Comparison of ENCODE assay signal across 2 cellular contexts in the genomic region with DNA sequence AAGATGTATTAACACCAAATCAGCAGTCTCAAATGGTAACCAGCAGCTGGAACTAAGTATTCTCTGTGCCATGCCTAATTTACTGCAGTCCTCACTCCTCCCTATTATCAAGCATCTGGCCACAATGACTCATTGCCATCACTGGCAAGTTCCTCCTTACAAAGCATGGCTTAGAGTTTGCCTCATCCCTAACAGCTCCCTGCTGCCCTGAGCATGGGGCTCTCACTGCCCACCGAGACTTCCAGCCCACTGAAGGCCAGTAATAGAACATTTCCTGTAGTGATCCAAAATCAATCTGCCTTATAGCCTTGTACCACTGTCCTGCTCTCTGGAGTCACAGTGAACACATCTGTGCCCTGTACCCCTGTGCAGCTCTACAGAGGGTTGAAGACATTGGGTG.
TF ChIP-seq lines count a peak whose summit lies in the region.

No MANE protein-coding gene starts in this region.

TF ChIP-seq in IMR-90, 13 proteins besides CTCF, POLR2A, EP300 and RAD21:
- TF ChIP-seq, protein P1, sequence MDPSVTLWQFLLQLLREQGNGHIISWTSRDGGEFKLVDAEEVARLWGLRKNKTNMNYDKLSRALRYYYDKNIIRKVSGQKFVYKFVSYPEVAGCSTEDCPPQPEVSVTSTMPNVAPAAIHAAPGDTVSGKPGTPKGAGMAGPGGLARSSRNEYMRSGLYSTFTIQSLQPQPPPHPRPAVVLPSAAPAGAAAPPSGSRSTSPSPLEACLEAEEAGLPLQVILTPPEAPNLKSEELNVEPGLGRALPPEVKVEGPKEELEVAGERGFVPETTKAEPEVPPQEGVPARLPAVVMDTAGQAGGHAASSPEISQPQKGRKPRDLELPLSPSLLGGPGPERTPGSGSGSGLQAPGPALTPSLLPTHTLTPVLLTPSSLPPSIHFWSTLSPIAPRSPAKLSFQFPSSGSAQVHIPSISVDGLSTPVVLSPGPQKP (IDR thresholded peaks at IDR 0.05; ENCODE audit: borderline replicate concordance, low read depth, low read length): no peak
- TF ChIP-seq MXI1 (IDR thresholded peaks at IDR 0.05; ENCODE audit: borderline replicate concordance, low read depth, low read length) (no peak), MAFK (IDR thresholded peaks at IDR 0.05; ENCODE audit: low read depth, low read length) (no peak), SMC3 (IDR thresholded peaks at IDR 0.05; ENCODE audit: low read depth, low read length) (no peak), RCOR1 (IDR thresholded peaks at IDR 0.05; ENCODE audit: insufficient replicate concordance, low read length) (no peak), CEBPB (IDR thresholded peaks at IDR 0.05; ENCODE audit: low read depth, low read length) (no peak), MAZ (IDR thresholded peaks at IDR 0.05; ENCODE audit: borderline replicate concordance, low read depth, low read length) (no peak), NFE2L2 (IDR thresholded peaks at IDR 0.05; ENCODE audit: low read depth, low read length) (no peak), BHLHE40 (IDR thresholded peaks at IDR 0.05; ENCODE audit: low read depth, low read length) (no peak), FOS (IDR thresholded peaks at IDR 0.05; ENCODE audit: low read depth, low read length) (no peak), RFX5 (IDR thresholded peaks at IDR 0.05; ENCODE audit: low read depth, low read length) (no peak), CHD1 (IDR thresholded peaks at IDR 0.05; ENCODE audit: low read depth, low read length) (no peak)
- TF ChIP-seq, protein P2, sequence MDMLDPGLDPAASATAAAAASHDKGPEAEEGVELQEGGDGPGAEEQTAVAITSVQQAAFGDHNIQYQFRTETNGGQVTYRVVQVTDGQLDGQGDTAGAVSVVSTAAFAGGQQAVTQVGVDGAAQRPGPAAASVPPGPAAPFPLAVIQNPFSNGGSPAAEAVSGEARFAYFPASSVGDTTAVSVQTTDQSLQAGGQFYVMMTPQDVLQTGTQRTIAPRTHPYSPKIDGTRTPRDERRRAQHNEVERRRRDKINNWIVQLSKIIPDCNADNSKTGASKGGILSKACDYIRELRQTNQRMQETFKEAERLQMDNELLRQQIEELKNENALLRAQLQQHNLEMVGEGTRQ (IDR thresholded peaks at IDR 0.05; ENCODE audit: low read depth, low read length): no peak

TF ChIP-seq in WTC11, 78 proteins besides CTCF, POLR2A, EP300 and RAD21 (continued from another document):
- TF ChIP-seq, protein P3, sequence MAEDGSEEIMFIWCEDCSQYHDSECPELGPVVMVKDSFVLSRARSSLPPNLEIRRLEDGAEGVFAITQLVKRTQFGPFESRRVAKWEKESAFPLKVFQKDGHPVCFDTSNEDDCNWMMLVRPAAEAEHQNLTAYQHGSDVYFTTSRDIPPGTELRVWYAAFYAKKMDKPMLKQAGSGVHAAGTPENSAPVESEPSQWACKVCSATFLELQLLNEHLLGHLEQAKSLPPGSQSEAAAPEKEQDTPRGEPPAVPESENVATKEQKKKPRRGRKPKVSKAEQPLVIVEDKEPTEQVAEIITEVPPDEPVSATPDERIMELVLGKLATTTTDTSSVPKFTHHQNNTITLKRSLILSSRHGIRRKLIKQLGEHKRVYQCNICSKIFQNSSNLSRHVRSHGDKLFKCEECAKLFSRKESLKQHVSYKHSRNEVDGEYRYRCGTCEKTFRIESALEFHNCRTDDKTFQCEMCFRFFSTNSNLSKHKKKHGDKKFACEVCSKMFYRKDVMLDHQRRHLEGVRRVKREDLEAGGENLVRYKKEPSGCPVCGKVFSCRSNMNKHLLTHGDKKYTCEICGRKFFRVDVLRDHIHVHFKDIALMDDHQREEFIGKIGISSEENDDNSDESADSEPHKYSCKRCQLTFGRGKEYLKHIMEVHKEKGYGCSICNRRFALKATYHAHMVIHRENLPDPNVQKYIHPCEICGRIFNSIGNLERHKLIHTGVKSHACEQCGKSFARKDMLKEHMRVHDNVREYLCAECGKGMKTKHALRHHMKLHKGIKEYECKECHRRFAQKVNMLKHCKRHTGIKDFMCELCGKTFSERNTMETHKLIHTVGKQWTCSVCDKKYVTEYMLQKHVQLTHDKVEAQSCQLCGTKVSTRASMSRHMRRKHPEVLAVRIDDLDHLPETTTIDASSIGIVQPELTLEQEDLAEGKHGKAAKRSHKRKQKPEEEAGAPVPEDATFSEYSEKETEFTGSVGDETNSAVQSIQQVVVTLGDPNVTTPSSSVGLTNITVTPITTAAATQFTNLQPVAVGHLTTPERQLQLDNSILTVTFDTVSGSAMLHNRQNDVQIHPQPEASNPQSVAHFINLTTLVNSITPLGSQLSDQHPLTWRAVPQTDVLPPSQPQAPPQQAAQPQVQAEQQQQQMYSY (CRISPR knock-in tag; IDR thresholded peaks at IDR 0.05): no peak
- no peak for TF ChIP-seq TEAD4 (CRISPR knock-in tag; IDR thresholded peaks at IDR 0.05)
- TF ChIP-seq GABPB1 (CRISPR knock-in tag; IDR thresholded peaks at IDR 0.05): no peak
- TF ChIP-seq, protein P4, sequence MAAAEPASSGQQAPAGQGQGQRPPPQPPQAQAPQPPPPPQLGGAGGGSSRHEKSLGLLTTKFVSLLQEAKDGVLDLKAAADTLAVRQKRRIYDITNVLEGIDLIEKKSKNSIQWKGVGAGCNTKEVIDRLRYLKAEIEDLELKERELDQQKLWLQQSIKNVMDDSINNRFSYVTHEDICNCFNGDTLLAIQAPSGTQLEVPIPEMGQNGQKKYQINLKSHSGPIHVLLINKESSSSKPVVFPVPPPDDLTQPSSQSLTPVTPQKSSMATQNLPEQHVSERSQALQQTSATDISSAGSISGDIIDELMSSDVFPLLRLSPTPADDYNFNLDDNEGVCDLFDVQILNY (CRISPR knock-in tag; IDR thresholded peaks at IDR 0.05): no peak
- TF ChIP-seq JAZF1 (CRISPR knock-in tag; IDR thresholded peaks at IDR 0.05): no peak
- TF ChIP-seq, protein P5, sequence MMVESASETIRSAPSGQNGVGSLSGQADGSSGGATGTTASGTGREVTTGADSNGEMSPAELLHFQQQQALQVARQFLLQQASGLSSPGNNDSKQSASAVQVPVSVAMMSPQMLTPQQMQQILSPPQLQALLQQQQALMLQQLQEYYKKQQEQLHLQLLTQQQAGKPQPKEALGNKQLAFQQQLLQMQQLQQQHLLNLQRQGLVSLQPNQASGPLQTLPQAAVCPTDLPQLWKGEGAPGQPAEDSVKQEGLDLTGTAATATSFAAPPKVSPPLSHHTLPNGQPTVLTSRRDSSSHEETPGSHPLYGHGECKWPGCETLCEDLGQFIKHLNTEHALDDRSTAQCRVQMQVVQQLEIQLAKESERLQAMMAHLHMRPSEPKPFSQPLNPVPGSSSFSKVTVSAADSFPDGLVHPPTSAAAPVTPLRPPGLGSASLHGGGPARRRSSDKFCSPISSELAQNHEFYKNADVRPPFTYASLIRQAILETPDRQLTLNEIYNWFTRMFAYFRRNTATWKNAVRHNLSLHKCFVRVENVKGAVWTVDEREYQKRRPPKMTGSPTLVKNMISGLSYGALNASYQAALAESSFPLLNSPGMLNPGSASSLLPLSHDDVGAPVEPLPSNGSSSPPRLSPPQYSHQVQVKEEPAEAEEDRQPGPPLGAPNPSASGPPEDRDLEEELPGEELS (CRISPR knock-in tag; IDR thresholded peaks at IDR 0.05): no peak
- TF ChIP-seq, protein P6, sequence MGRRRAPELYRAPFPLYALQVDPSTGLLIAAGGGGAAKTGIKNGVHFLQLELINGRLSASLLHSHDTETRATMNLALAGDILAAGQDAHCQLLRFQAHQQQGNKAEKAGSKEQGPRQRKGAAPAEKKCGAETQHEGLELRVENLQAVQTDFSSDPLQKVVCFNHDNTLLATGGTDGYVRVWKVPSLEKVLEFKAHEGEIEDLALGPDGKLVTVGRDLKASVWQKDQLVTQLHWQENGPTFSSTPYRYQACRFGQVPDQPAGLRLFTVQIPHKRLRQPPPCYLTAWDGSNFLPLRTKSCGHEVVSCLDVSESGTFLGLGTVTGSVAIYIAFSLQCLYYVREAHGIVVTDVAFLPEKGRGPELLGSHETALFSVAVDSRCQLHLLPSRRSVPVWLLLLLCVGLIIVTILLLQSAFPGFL (CRISPR knock-in tag; IDR thresholded peaks at IDR 0.05; ENCODE audit: borderline replicate concordance): no peak
- no peak for TF ChIP-seq IRF2 (CRISPR knock-in tag; IDR thresholded peaks at IDR 0.05; ENCODE audit: borderline replicate concordance, low read depth)
- no peak for TF ChIP-seq SMAD3 (CRISPR knock-in tag; IDR thresholded peaks at IDR 0.05; ENCODE audit: borderline replicate concordance)
- TF ChIP-seq, protein P7, sequence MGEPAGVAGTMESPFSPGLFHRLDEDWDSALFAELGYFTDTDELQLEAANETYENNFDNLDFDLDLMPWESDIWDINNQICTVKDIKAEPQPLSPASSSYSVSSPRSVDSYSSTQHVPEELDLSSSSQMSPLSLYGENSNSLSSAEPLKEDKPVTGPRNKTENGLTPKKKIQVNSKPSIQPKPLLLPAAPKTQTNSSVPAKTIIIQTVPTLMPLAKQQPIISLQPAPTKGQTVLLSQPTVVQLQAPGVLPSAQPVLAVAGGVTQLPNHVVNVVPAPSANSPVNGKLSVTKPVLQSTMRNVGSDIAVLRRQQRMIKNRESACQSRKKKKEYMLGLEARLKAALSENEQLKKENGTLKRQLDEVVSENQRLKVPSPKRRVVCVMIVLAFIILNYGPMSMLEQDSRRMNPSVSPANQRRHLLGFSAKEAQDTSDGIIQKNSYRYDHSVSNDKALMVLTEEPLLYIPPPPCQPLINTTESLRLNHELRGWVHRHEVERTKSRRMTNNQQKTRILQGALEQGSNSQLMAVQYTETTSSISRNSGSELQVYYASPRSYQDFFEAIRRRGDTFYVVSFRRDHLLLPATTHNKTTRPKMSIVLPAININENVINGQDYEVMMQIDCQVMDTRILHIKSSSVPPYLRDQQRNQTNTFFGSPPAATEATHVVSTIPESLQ (CRISPR knock-in tag; IDR thresholded peaks at IDR 0.05): no peak
- TF ChIP-seq ETV6 (CRISPR knock-in tag; IDR thresholded peaks at IDR 0.05): no peak
- no peak for TF ChIP-seq TP53 (CRISPR knock-in tag; IDR thresholded peaks at IDR 0.05)
- no peak for TF ChIP-seq ZBTB21 (CRISPR knock-in tag; IDR thresholded peaks at IDR 0.05; ENCODE audit: borderline replicate concordance)
- TF ChIP-seq KAT7 (CRISPR knock-in tag; IDR thresholded peaks at IDR 0.05; ENCODE audit: borderline replicate concordance): no peak
- TF ChIP-seq FOXJ3 (CRISPR knock-in tag; IDR thresholded peaks at IDR 0.05; ENCODE audit: borderline replicate concordance): no peak
- no peak for TF ChIP-seq NR2C2 (CRISPR knock-in tag; IDR thresholded peaks at IDR 0.05)
- TF ChIP-seq, protein P8, sequence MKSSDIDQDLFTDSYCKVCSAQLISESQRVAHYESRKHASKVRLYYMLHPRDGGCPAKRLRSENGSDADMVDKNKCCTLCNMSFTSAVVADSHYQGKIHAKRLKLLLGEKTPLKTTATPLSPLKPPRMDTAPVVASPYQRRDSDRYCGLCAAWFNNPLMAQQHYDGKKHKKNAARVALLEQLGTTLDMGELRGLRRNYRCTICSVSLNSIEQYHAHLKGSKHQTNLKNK (CRISPR knock-in tag; IDR thresholded peaks at IDR 0.05): no peak
- TF ChIP-seq GTF2I (CRISPR knock-in tag; conservative IDR thresholded peaks at IDR 0.05): no peak
- no peak for TF ChIP-seq CBFB (CRISPR knock-in tag; IDR thresholded peaks at IDR 0.05; ENCODE audit: low read depth)
TF ChIP-seq in WTC11: peak in this region for 0.
